Comparison of ENCODE assay signal across 9 cellular contexts in the genomic region with DNA sequence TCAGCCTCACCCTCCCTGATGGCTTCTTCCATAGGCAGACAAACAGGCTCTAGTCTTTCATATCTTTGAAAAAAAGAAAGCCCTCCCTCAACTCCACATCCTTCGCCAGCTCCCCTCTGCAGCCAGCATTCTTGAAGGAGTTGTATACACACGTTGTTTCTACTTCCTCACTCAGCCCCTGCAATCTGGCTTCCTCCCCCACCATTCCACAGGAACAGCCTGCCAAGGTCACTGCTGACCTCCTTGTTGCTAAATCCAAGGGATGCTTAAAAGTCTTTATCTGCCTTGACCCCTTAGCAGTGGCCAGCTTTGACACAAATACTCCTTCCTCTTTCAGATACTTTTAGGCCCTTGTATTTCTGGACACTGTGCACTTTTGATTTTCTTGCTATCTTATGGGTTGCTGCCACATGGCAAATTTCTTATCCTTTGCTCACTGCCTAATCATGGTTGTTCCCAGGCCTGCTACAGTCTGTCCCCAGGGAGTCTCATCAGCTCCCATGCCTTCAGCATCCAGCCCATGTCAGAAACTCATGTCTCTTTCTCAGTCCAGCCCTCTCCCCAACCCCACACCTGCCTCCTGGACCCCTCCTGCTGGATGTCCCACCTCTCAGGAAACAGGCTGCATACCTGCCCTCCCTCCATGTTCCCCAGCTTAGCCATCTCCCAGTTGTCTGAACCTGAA. TPM values are rescaled to one million over a fixed set of nuclear protein-coding genes. Genes with fewer than 3 reads are reported as not detected.
DNase-seq lines count a peak whose midpoint lies in the region; ATAC-seq and TF ChIP-seq lines count a peak whose summit lies in the region.
"Had no signal": no experiment of that assay in that cellular context is flagged by ENCODE, and none has a peak within 500 bp of the region (broad histone marks: within the 10 kb centered on the region; RNA-seq: fewer than 3 reads in every experiment).

No MANE protein-coding gene starts in this region.

- no peaks in the 10 kb centered on the region for H3K9me3 ChIP-seq in right atrium auricular region
- H3K9me3 ChIP-seq: mucosa of descending colon had no signal

- DNase-seq in KBM-7 = peak; percentile 30
- DNase-seq in amniotic epithelial cell (ENCODE audit: low read depth) = peak; percentile 97
- peak; percentile 83 for DNase-seq in right atrium auricular region (ENCODE audit: low spot score)
- DNase-seq in inferior parietal cortex (ENCODE audit: extremely low spot score) = no peak
- no peak for DNase-seq in DMS79 (lab: John Stamatoyannopoulos, UW)
- DNase-seq in activated CD4-positive, CD25-positive, alpha-beta regulatory T cell treated with anti-CD3 and anti-CD28 coated beads, Interleukin-2, amount 50 U/mL, for 72 hours = no peak
- DNase-seq: NCI-H1930 had no signal

- H3K4me3 ChIP-seq in right atrium auricular region = no peak overlapping the region
- H3K4me3 ChIP-seq: mucosa of descending colon had no signal

- no peak for ATAC-seq in stimulated activated memory B cell treated with anti-CD40 and anti-IgM and Interleukin-4, amounts not matched to agents 10 μg/mL and 1 μg/mL and 100 μg/mL, for 72 hours
- ATAC-seq: mucosa of descending colon had no signal

- in situ Hi-C loops in KBM-7 (cut with MboI; ENCODE audit: low pct_unique_long_range_greater_than_20kb, low sequenced_read_pairs) = no loop called here

- no peaks in the 10 kb centered on the region for H3K9me3 Mint-ChIP-seq in stimulated activated memory B cell treated with anti-CD40 and anti-IgM and Interleukin-4, amounts not matched to agents 10 μg/mL and 1 μg/mL and 100 μg/mL, for 72 hours

- no peak for TF ChIP-seq CTCF in right atrium auricular region (IDR thresholded peaks at IDR 0.05)

- H3K27ac Mint-ChIP-seq in stimulated activated memory B cell treated with anti-CD40 and anti-IgM and Interleukin-4, amounts not matched to agents 10 μg/mL and 1 μg/mL and 100 μg/mL, for 72 hours = peak overlapping the region; percentile 9

- H3K27me3 ChIP-seq in right atrium auricular region = no peaks in the 10 kb centered on the region

- H3K4me1 Mint-ChIP-seq in stimulated activated memory B cell treated with anti-CD40 and anti-IgM and Interleukin-4, amounts not matched to agents 10 μg/mL and 1 μg/mL and 100 μg/mL, for 72 hours = peaks cover 36% of the 10 kb centered on the region

- H3K36me3 Mint-ChIP-seq in stimulated activated memory B cell treated with anti-CD40 and anti-IgM and Interleukin-4, amounts not matched to agents 10 μg/mL and 1 μg/mL and 100 μg/mL, for 72 hours = peaks cover 6% of the 10 kb centered on the region

- H3K27ac ChIP-seq in right atrium auricular region = peak overlapping the region; percentile 96 to 97

- H3K27me3 Mint-ChIP-seq in stimulated activated memory B cell treated with anti-CD40 and anti-IgM and Interleukin-4, amounts not matched to agents 10 μg/mL and 1 μg/mL and 100 μg/mL, for 72 hours = no peaks in the 10 kb centered on the region

- H3K4me1 ChIP-seq in right atrium auricular region = peaks cover 0 to 54% of the 10 kb centered on the region in 2 donors

- no peak overlapping the region for H3K4me3 Mint-ChIP-seq in stimulated activated memory B cell treated with anti-CD40 and anti-IgM and Interleukin-4, amounts not matched to agents 10 μg/mL and 1 μg/mL and 100 μg/mL, for 72 hours

- H3K36me3 ChIP-seq in right atrium auricular region = no peaks in the 10 kb centered on the region

RNA-seq across cellular contexts. Expression of a gene that starts 8.3 kb away (rescaled TPM):
- total RNA-seq in right atrium auricular region = 1 to 10 TPM in 1 of 2 donors, under 1 TPM in 1; 0.89 to 7.5 TPM

RNA-seq across cellular contexts. Expression of a gene that starts 8.3 kb away (rescaled TPM):
- under 1 TPM; 0.63 to 0.70 TPM for total RNA-seq in right atrium auricular region

RNA-seq across cellular contexts. Expression of a gene that starts 18.0 kb away (rescaled TPM):
- total RNA-seq in right atrium auricular region = 10 to 100 TPM in 1 of 2 donors, 1 to 10 TPM in 1; 9.5 to 34.5 TPM

RNA-seq across cellular contexts. Expression of a gene that starts 40.2 kb away (rescaled TPM):
- total RNA-seq in right atrium auricular region = 10 to 100 TPM; 47.1 to 49.7 TPM

Comparison
In these comparisons a context has a peak if more than half of its experiments do, and no peak if none do; other contexts are left out.
1. DNase-seq: peak in KBM-7 (single experiment), amniotic epithelial cell (single experiment) and right atrium auricular region (single experiment); none in inferior parietal cortex (single experiment), DMS79 (single experiment) and activated CD4-positive, CD25-positive, alpha-beta regulatory T cell treated with anti-CD3 and anti-CD28 coated beads, Interleukin-2, amount 50 U/mL, for 72 hours (single experiment).